Comparison of ENCODE assay signal across 13 cellular contexts in the genomic region with DNA sequence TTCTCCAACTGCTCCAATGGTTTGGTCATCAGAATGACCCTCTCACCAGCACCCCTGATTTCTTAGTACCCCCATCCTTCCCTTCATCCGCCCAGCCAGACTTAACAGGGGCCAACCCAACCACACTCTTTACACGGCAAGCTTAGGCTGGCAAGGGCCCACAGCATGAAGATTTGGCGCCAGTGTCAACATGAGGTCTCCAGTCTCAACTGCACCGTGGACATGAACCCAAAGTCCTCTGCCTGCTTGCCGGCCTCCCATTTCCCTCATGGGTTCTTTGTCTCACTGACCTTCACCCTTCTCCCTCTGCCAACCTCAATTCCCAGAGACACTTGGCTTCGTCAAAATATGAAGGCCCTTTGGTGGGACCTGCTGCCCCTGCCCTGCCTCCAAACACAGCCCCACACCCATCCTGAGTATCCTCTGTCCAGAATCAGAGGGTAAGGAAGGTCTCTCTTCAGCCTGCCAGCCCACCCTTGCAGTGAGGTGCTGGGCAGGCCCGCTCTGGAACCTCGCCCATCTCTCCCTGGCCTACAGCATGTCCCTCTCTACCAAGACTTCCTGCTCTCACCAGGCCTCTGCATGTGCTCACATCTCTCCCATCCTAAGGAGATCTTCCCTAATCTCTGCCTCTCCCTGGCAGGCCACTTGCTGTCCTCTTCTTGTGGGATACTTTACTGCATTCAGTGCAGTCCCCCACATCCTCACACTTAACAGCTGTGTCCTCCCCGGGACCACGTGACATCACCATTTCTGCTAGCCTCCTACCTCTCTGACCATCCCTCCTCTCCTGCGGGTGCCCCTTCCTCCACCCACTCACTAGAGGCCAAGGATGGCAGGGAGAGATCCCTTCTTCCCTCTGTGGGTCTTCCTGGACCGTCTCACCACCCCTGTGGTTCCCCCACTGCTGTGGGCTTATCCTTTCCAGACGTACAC.
DNase-seq lines count a peak whose midpoint lies in the region; ATAC-seq and TF ChIP-seq lines count a peak whose summit lies in the region.
"Had no signal": no experiment of that assay in that cellular context is flagged by ENCODE, and none has a peak within 500 bp of the region (broad histone marks: within the 10 kb centered on the region; RNA-seq: fewer than 3 reads in every experiment).

No MANE protein-coding gene starts in this region.

- no peaks in the 10 kb centered on the region for H3K36me3 Mint-ChIP-seq in CD4-positive, CD25-positive, alpha-beta regulatory T cell
- H3K36me3 Mint-ChIP-seq in endothelial cell (ENCODE audit: low read depth, unreplicated experiment) (peaks cover 3% of the 10 kb centered on the region), progenitor cell of endocrine pancreas (ENCODE audit: insufficient read depth) (no peaks in the 10 kb centered on the region)

- H3K4me1 Mint-ChIP-seq in CD4-positive, CD25-positive, alpha-beta regulatory T cell, result peaks cover 0 to 27% (median 13%) of the 10 kb centered on the region in 4 donors
- H3K4me1 Mint-ChIP-seq in endothelial cell (ENCODE audit: unreplicated experiment) (peaks cover 35% of the 10 kb centered on the region), progenitor cell of endocrine pancreas (ENCODE audit: low read depth) (peaks cover 27% of the 10 kb centered on the region)

- no peaks in the 10 kb centered on the region for H3K36me3 ChIP-seq in CD4-positive, CD25-positive, alpha-beta regulatory T cell (ENCODE audit: control insufficient read depth, insufficient read depth, low read length)
- H3K36me3 ChIP-seq: SJSA1 had no signal

- peaks cover 13% of the 10 kb centered on the region for H3K4me1 ChIP-seq in CD4-positive, CD25-positive, alpha-beta regulatory T cell (ENCODE audit: control insufficient read depth, insufficient read depth, low read length, poor library complexity, severe bottlenecking)

- H3K9me3 ChIP-seq in CD4-positive, CD25-positive, alpha-beta regulatory T cell (ENCODE audit: control insufficient read depth in 2 of 2, low read length in 2 of 2), result no peaks in the 10 kb centered on the region
- H3K9me3 ChIP-seq: SJSA1 had no signal

- H3K27ac ChIP-seq in CD4-positive, CD25-positive, alpha-beta regulatory T cell (ENCODE audit: insufficient read depth, low read length, poor library complexity, severe bottlenecking), result no peak overlapping the region
- H3K27ac ChIP-seq: SJSA1 had no signal

- H3K4me3 Mint-ChIP-seq in CD4-positive, CD25-positive, alpha-beta regulatory T cell, result peak overlapping the region in 2 of 4 donors; percentile 5 to 69
- H3K4me3 Mint-ChIP-seq in endothelial cell (ENCODE audit: unreplicated experiment), result no peak overlapping the region
- no peak overlapping the region for H3K4me3 Mint-ChIP-seq in progenitor cell of endocrine pancreas (ENCODE audit: low read depth)

- no peak for DNase-seq in CD4-positive, CD25-positive, alpha-beta regulatory T cell
- DNase-seq in LHCN-M2 (ENCODE audit: low read depth), result peak; percentile 25
- no peak for DNase-seq in endothelial cell (ENCODE audit: low spot score)
- DNase-seq in progenitor cell of endocrine pancreas (ENCODE audit: low spot score, unreplicated experiment), result no peak
- no peak for DNase-seq in effector CD8-positive, alpha-beta T cell (lab: John Stamatoyannopoulos, UW)
- no peak for DNase-seq in GM03348 (ENCODE audit: low spot score)
- no peak for DNase-seq in NCI-H2107 treated with DMSO at 0.1 percent for 48 hours (lab: John Stamatoyannopoulos, UW; ENCODE audit: unreplicated experiment)
- DNase-seq: KBM-7; NCI-H187 treated with DMSO at 0.1 percent for 48 hours; NCI-H82; stimulated activated CD4-positive, alpha-beta T cell treated with anti-CD3 and anti-CD28 coated beads, Interleukin-4, amount 100 ng/mL, for 24 hours had no signal

- peaks cover 22% of the 10 kb centered on the region for H3K27me3 Mint-ChIP-seq in CD4-positive, CD25-positive, alpha-beta regulatory T cell
- H3K27me3 Mint-ChIP-seq in endothelial cell (ENCODE audit: unreplicated experiment) (peaks cover 28% of the 10 kb centered on the region), progenitor cell of endocrine pancreas (peaks cover 20% of the 10 kb centered on the region)

- TF ChIP-seq CTCF in endothelial cell (IDR thresholded peaks at IDR 0.05; ENCODE audit: unreplicated experiment) (no peak), progenitor cell of endocrine pancreas (IDR thresholded peaks at IDR 0.05; ENCODE audit: unreplicated experiment) (no peak)

- no peaks in the 10 kb centered on the region for H3K27me3 ChIP-seq in CD4-positive, CD25-positive, alpha-beta regulatory T cell (ENCODE audit: control insufficient read depth, insufficient read depth, low read length)
- H3K27me3 ChIP-seq: SJSA1 had no signal

- peaks cover 0 to 2% (median 0%) of the 10 kb centered on the region in 7 donors for H3K9me3 Mint-ChIP-seq in CD4-positive, CD25-positive, alpha-beta regulatory T cell
- H3K9me3 Mint-ChIP-seq in endothelial cell (ENCODE audit: unreplicated experiment) (no peaks in the 10 kb centered on the region), progenitor cell of endocrine pancreas (ENCODE audit: low read depth) (no peaks in the 10 kb centered on the region)

- peak overlapping the region in 2 of 3 donors; percentile 77 to 87 for H3K27ac Mint-ChIP-seq in CD4-positive, CD25-positive, alpha-beta regulatory T cell
- peak overlapping the region; percentile 55 for H3K27ac Mint-ChIP-seq in endothelial cell (ENCODE audit: unreplicated experiment)
- peak overlapping the region; percentile 38 for H3K27ac Mint-ChIP-seq in progenitor cell of endocrine pancreas

- ATAC-seq in CD4-positive, CD25-positive, alpha-beta regulatory T cell (ENCODE audit: low read depth in 2 of 2), result no peak
- ATAC-seq in GM18498 (IDR thresholded peaks at IDR 0.05; ENCODE audit: unreplicated experiment), result no peak

- H3K4me3 ChIP-seq in CD4-positive, CD25-positive, alpha-beta regulatory T cell (ENCODE audit: low read depth, low read length), result no peak overlapping the region
- H3K4me3 ChIP-seq: SJSA1 had no signal
